8 cellular contexts compared by ENCODE assay signal in the genomic region with DNA sequence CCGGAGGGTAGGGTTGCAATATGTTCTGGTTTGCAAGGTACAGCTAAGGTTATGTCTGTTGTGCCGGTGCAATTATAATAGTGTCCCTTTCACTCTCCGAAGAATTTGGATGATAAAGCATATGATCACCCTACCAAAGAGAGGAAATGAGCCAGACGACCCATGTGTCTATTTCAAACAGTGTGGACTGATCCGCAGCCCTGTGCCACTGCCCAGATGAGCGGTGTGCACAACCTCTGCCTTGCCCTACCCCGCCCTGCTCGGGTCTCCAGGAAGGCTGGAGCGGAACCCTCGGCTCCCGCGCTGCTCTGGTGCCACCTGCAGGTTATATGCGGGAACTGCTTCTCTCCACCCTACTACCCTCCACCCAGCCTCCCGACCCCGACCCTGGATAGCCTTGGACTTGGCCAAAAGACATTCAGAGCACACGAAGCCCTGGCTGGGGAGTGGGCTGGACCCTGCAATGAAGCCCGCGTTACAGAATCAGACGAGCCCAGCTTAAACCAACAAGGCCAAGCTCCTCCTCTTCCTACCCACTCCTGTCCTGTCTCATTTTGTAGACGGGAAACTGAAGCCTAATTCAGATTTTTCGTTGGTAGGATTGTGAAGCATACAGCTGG.
DNase-seq lines count a peak whose midpoint lies in the region; ATAC-seq and TF ChIP-seq lines count a peak whose summit lies in the region.

No MANE protein-coding gene starts in this region.

- POLR2A ChIA-PET in activated CD8-positive, alpha-beta T cell treated with anti-CD3 and anti-CD28 coated beads, Interleukin-2, amount 10 ng/mL, durations not matched to agents 7 days and 5 days (lab: Charles Lee) = no interaction called here

- H3K27me3 Mint-ChIP-seq in activated CD8-positive, alpha-beta T cell treated with anti-CD3 and anti-CD28 coated beads, Interleukin-2, amount 10 ng/mL, durations not matched to agents 7 days and 5 days (ENCODE audit: low read depth) = peaks cover 24% of the 10 kb centered on the region
- H3K27me3 Mint-ChIP-seq in mesothelial cell of epicardium (ENCODE audit: low read depth) = peaks cover 18% of the 10 kb centered on the region

- no peaks in the 10 kb centered on the region for H3K9me3 Mint-ChIP-seq in activated CD8-positive, alpha-beta T cell treated with anti-CD3 and anti-CD28 coated beads, Interleukin-2, amount 10 ng/mL, durations not matched to agents 7 days and 5 days (ENCODE audit: insufficient read depth)
- H3K9me3 Mint-ChIP-seq in mesothelial cell of epicardium = peaks cover 15% of the 10 kb centered on the region

- TF ChIP-seq CTCF in mesothelial cell of epicardium (IDR thresholded peaks at IDR 0.05; ENCODE audit: unreplicated experiment) = peak; percentile 79

- H3K4me3 Mint-ChIP-seq in activated CD8-positive, alpha-beta T cell treated with anti-CD3 and anti-CD28 coated beads, Interleukin-2, amount 10 ng/mL, durations not matched to agents 7 days and 5 days = peak overlapping the region; percentile 23
- peak overlapping the region; percentile 40 for H3K4me3 Mint-ChIP-seq in mesothelial cell of epicardium

- H3K4me1 Mint-ChIP-seq in activated CD8-positive, alpha-beta T cell treated with anti-CD3 and anti-CD28 coated beads, Interleukin-2, amount 10 ng/mL, durations not matched to agents 7 days and 5 days (ENCODE audit: low read depth) = peaks cover 10% of the 10 kb centered on the region
- peaks cover 11% of the 10 kb centered on the region for H3K4me1 Mint-ChIP-seq in mesothelial cell of epicardium

- no peaks in the 10 kb centered on the region for H3K36me3 Mint-ChIP-seq in activated CD8-positive, alpha-beta T cell treated with anti-CD3 and anti-CD28 coated beads, Interleukin-2, amount 10 ng/mL, durations not matched to agents 7 days and 5 days (ENCODE audit: low read depth)
- H3K36me3 Mint-ChIP-seq in mesothelial cell of epicardium = no peaks in the 10 kb centered on the region

- ATAC-seq in HG02973 (IDR thresholded peaks at IDR 0.05; ENCODE audit: unreplicated experiment) = peak; percentile 65
- ATAC-seq in activated CD8-positive, alpha-beta T cell treated with anti-CD3 and anti-CD28 coated beads, Interleukin-2, amount 10 ng/mL, durations not matched to agents 7 days and 5 days = peak; percentile 97

- CTCF ChIA-PET in activated CD8-positive, alpha-beta T cell treated with anti-CD3 and anti-CD28 coated beads, Interleukin-2, amount 10 ng/mL, durations not matched to agents 7 days and 5 days (lab: Charles Lee) = interaction anchor here (0.7 to 4.9 kb wide), 19 partner anchors 9 to 400 kb away, joined by 3 to 46 read pairs (median 4); a partner anchor contains a TSS

- H3K27ac Mint-ChIP-seq in activated CD8-positive, alpha-beta T cell treated with anti-CD3 and anti-CD28 coated beads, Interleukin-2, amount 10 ng/mL, durations not matched to agents 7 days and 5 days = no peak overlapping the region
- H3K27ac Mint-ChIP-seq in mesothelial cell of epicardium = no peak overlapping the region

- DNase-seq in DMS79 (lab: John Stamatoyannopoulos, UW) (peak; percentile 15), NCI-H526 treated with DMSO at 0.1 percent for 48 hours (lab: John Stamatoyannopoulos, UW) (peak; percentile 14), mesothelial cell of epicardium (ENCODE audit: low spot score in 2 of 2, unreplicated experiment in 2 of 2) (peak; percentile 62 to 85), NCI-H187 treated with DMSO at 0.1 percent for 48 hours (lab: John Stamatoyannopoulos, UW) (no peak)
- peak; percentile 75 for DNase-seq in activated CD8-positive, alpha-beta T cell treated with anti-CD3 and anti-CD28 coated beads, Interleukin-2, amount 10 ng/mL, durations not matched to agents 7 days and 5 days
- DNase-seq in effector CD8-positive, alpha-beta T cell (lab: John Stamatoyannopoulos, UW) = peak; percentile 51
- DNase-seq in stimulated activated CD8-positive, alpha-beta memory T cell treated with anti-CD3 and anti-CD28 coated beads, Interleukin-2, amount 100 ng/mL, for 1 hour (ENCODE audit: low read depth in 2 of 2) = peak; percentile 20 to 45
